ENCODE assay signal across 8 cellular contexts in the genomic region with DNA sequence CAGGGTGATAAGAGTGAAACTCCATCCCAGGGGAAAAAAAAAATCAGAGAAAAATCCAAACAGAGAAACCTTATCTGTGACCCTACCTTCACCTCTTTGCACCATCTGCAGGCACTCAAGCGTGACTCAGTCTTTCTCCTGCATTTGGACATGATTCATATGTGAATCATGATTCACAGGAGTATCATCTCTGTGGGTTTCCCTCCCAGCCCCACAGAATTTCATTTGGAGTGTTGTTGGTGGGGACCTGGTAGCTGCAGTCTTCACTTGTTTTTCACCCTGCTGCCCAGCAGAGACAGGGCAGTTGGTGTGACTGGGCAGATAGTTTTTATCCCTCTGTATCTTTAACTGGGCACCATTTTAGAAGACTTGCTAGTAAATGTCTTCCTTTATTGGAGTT.
DNase-seq lines count a peak whose midpoint lies in the region; ATAC-seq and TF ChIP-seq lines count a peak whose summit lies in the region.

No MANE protein-coding gene starts in this region.

- peak; percentile 92 for ATAC-seq in foreskin keratinocyte
- ATAC-seq in GM19035 (IDR thresholded peaks at IDR 0.05; ENCODE audit: unreplicated experiment), result no peak

- DNase-seq in AG08396 (ENCODE audit: low spot score) (peak; percentile 82), HK-2 (ENCODE audit: unreplicated experiment) (peak; percentile 61), foreskin keratinocyte (peak; percentile 85 to 92), SKM-1 (lab: John Stamatoyannopoulos, UW; ENCODE audit: unreplicated experiment) (no peak), midbrain (lab: John Stamatoyannopoulos, UW) (no peak)
- peak; percentile 50 for DNase-seq in activated CD4-positive, alpha-beta memory T cell treated with anti-CD3 and anti-CD28 coated beads, Interleukin-2, amount 10 ng/mL, durations not matched to agents 7 days and 5 days
- DNase-seq in stimulated activated CD8-positive, alpha-beta memory T cell treated with anti-CD3 and anti-CD28 coated beads, Interleukin-15, amount 100 ng/mL, for 48 hours (ENCODE audit: low read depth in 2 of 2), result peak; percentile 40 to 52

- peaks cover 44% of the 10 kb centered on the region for H3K36me3 Mint-ChIP-seq in activated CD4-positive, alpha-beta memory T cell treated with anti-CD3 and anti-CD28 coated beads, Interleukin-2, amount 10 ng/mL, durations not matched to agents 7 days and 5 days (ENCODE audit: low read depth)

- peak overlapping the region; percentile 83 for H3K27ac Mint-ChIP-seq in activated CD4-positive, alpha-beta memory T cell treated with anti-CD3 and anti-CD28 coated beads, Interleukin-2, amount 10 ng/mL, durations not matched to agents 7 days and 5 days

- H3K27ac ChIP-seq in foreskin keratinocyte, result peak overlapping the region; percentile 87

- H3K4me1 Mint-ChIP-seq in activated CD4-positive, alpha-beta memory T cell treated with anti-CD3 and anti-CD28 coated beads, Interleukin-2, amount 10 ng/mL, durations not matched to agents 7 days and 5 days, result peaks cover 31% of the 10 kb centered on the region

- TF ChIP-seq CTCF in foreskin keratinocyte (conservative IDR thresholded peaks at IDR 0.05), result peak; percentile 28

- H3K27me3 Mint-ChIP-seq in activated CD4-positive, alpha-beta memory T cell treated with anti-CD3 and anti-CD28 coated beads, Interleukin-2, amount 10 ng/mL, durations not matched to agents 7 days and 5 days, result no peaks in the 10 kb centered on the region

- H3K27me3 ChIP-seq in foreskin keratinocyte, result no peaks in the 10 kb centered on the region

- no peak overlapping the region for H3K4me3 Mint-ChIP-seq in activated CD4-positive, alpha-beta memory T cell treated with anti-CD3 and anti-CD28 coated beads, Interleukin-2, amount 10 ng/mL, durations not matched to agents 7 days and 5 days

- H3K9me3 Mint-ChIP-seq in activated CD4-positive, alpha-beta memory T cell treated with anti-CD3 and anti-CD28 coated beads, Interleukin-2, amount 10 ng/mL, durations not matched to agents 7 days and 5 days, result no peaks in the 10 kb centered on the region

- H3K4me1 ChIP-seq in foreskin keratinocyte, result peaks cover 31% of the 10 kb centered on the region

- CTCF ChIA-PET in activated CD4-positive, alpha-beta memory T cell treated with anti-CD3 and anti-CD28 coated beads, Interleukin-2, amount 10 ng/mL, durations not matched to agents 7 days and 5 days (lab: Charles Lee), result interaction anchor here (1.0 to 2.0 kb wide), 2 partner anchors 16 to 164 kb away, joined by 3 to 7 read pairs; no protein-coding TSS in a partner anchor

- POLR2A ChIA-PET in activated CD4-positive, alpha-beta memory T cell treated with anti-CD3 and anti-CD28 coated beads, Interleukin-2, amount 10 ng/mL, durations not matched to agents 7 days and 5 days (lab: Charles Lee), result interaction anchor here (1.4 kb wide), 1 partner anchor 126 kb away, joined by 4 read pairs; no protein-coding TSS in a partner anchor

Comparison
In these comparisons a context has a peak if more than half of its experiments do, and no peak if none do; other contexts are left out.
1. DNase-seq: peak in AG08396 (single experiment), HK-2 (single experiment), activated CD4-positive, alpha-beta memory T cell treated with anti-CD3 and anti-CD28 coated beads, Interleukin-2, amount 10 ng/mL, durations not matched to agents 7 days and 5 days (single experiment), foreskin keratinocyte (2 of 2) and stimulated activated CD8-positive, alpha-beta memory T cell treated with anti-CD3 and anti-CD28 coated beads, Interleukin-15, amount 100 ng/mL, for 48 hours (2 of 2); none in SKM-1 (single experiment) and midbrain (single experiment).